ENCODE assay signal across 8 cellular contexts in the genomic region with DNA sequence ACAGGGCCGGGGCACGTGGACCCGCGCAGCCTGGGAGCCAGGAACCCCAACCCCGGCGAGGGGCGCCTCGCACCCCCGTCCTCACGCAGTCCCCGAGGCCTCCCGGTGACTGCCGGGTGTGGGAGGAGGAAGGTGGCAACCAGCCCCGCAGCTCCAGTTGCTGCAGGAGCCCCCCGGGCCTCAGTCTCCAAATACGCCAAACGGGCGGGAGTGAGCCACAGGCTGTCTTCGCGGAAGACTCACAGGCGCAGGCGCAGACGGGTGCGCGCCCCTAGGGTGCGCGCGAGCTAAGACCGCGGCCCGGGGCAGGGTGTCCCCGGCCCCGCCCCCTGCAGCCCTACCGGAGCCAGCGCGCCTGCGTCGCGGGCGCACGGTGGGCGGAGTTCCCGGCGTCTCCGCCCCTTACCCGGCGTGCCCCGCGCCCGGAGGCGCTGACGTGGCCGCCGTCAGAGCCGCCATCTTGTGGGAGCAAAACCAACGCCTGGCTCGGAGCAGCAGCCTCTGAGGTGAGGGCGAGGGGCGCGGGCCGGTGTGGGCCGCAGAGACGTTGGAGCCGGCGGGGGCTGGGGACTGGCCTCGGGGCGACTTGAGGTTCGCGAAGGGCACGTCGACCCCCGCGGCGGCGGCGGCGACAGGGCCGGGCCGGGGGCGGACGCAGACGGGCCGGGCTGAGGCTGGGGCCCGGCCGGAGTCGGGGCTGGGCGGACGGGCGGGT. TPM values are rescaled to one million over a fixed set of nuclear protein-coding genes. Genes with fewer than 3 reads are reported as not detected.
DNase-seq lines count a peak whose midpoint lies in the region; ATAC-seq and TF ChIP-seq lines count a peak whose summit lies in the region.

A gene (plus strand): TSS at position 449 of the 715 bp plus-strand sequence. CDS start 14,407 bp downstream, outside the sequence.

- peaks cover 37% of the 10 kb centered on the region for H3K4me1 Mint-ChIP-seq in activated naive CD8-positive, alpha-beta T cell treated with anti-CD3 and anti-CD28 coated beads, Interleukin-2, amount 10 ng/mL, durations not matched to agents 7 days and 5 days

- no peak for TF ChIP-seq CTCF in GM12865 (IDR thresholded peaks at IDR 0.05; ENCODE audit: insufficient read depth, low read depth, low read length, missing control alignments)
- no peak for TF ChIP-seq CTCF in SU-DHL-6 (IDR thresholded peaks at IDR 0.05; ENCODE audit: insufficient read depth, low read length, poor library complexity, severe bottlenecking)
- TF ChIP-seq CTCF in parathyroid adenoma (IDR thresholded peaks at IDR 0.05) = no peak
- TF ChIP-seq CTCF in tibial artery (IDR thresholded peaks at IDR 0.05) = peak in 1 of 2 experiments; percentile 27

- H3K27ac ChIP-seq in SU-DHL-6 (ENCODE audit: low read depth, low read length) = peak within 1 kb of the TSS; percentile 68
- H3K27ac ChIP-seq in parathyroid adenoma = peak within 1 kb of the TSS; percentile 91
- peak within 1 kb of the TSS; percentile 95 to 100 for H3K27ac ChIP-seq in tibial artery

- H3K27me3 Mint-ChIP-seq in activated naive CD8-positive, alpha-beta T cell treated with anti-CD3 and anti-CD28 coated beads, Interleukin-2, amount 10 ng/mL, durations not matched to agents 7 days and 5 days = no peaks in the 10 kb centered on the region

- H3K79me2 ChIP-seq in SU-DHL-6 (ENCODE audit: insufficient read depth, low read length) (peaks cover 71% of the 10 kb centered on the region), parathyroid adenoma (peaks cover 35% of the 10 kb centered on the region)

- no peaks in the 10 kb centered on the region for H3K9me2 ChIP-seq in SU-DHL-6 (replicated peaks; ENCODE audit: insufficient read depth, low read length)

- POLR2A ChIA-PET in activated naive CD8-positive, alpha-beta T cell treated with anti-CD3 and anti-CD28 coated beads, Interleukin-2, amount 10 ng/mL, durations not matched to agents 7 days and 5 days (lab: Charles Lee) = interaction anchor here (0.9 to 2.3 kb wide), 24 partner anchors 9 to 405 kb away, joined by 3 to 12 read pairs (median 5); a partner anchor contains a TSS

- peak within 1 kb of the TSS; percentile 95 for H3K4me3 Mint-ChIP-seq in activated naive CD8-positive, alpha-beta T cell treated with anti-CD3 and anti-CD28 coated beads, Interleukin-2, amount 10 ng/mL, durations not matched to agents 7 days and 5 days

- H3K27ac Mint-ChIP-seq in activated naive CD8-positive, alpha-beta T cell treated with anti-CD3 and anti-CD28 coated beads, Interleukin-2, amount 10 ng/mL, durations not matched to agents 7 days and 5 days = peak within 1 kb of the TSS; percentile 96

- H3K36me3 ChIP-seq in SU-DHL-6 (ENCODE audit: low read length) (no peaks in the 10 kb centered on the region), parathyroid adenoma (ENCODE audit: control insufficient read depth, insufficient read depth, low read length) (no peaks in the 10 kb centered on the region), tibial artery (peaks cover 0 to 3% (median 0%) of the 10 kb centered on the region in 3 donors)

- intact Hi-C loops in Right ventricle myocardium inferior (cut with DNase I) = loop anchor here (2.0 to 10.0 kb wide), 2 partner anchors 26 to 318 kb away; a partner anchor contains a TSS
- intact Hi-C loops in tibial artery (cut with DNase I; ENCODE audit: low total_unique reads) = loop anchor here (5.0 to 10.0 kb wide), 4 partner anchors 318 to 1422 kb away; a partner anchor contains a TSS

- no peaks in the 10 kb centered on the region for H3K9me3 Mint-ChIP-seq in activated naive CD8-positive, alpha-beta T cell treated with anti-CD3 and anti-CD28 coated beads, Interleukin-2, amount 10 ng/mL, durations not matched to agents 7 days and 5 days

- peaks cover 31% of the 10 kb centered on the region for H4K20me1 ChIP-seq in SU-DHL-6 (ENCODE audit: low read depth, low read length)

- peak; percentile 96 for DNase-seq in GM12865 (ENCODE audit: low read depth)
- peak; percentile 90 to 94 (median 94) for DNase-seq in NCI-H1417 (lab: John Stamatoyannopoulos, UW)
- DNase-seq in activated naive CD8-positive, alpha-beta T cell treated with anti-CD3 and anti-CD28 coated beads, Interleukin-2, amount 10 ng/mL, durations not matched to agents 7 days and 5 days = peak; percentile 100
- DNase-seq in Right ventricle myocardium inferior (ENCODE audit: missing footprints) = peak; percentile 97
- peak; percentile 86 to 94 for DNase-seq in tibial artery

- H3K4me2 ChIP-seq in SU-DHL-6 (ENCODE audit: low read depth, low read length, poor library complexity, severe bottlenecking) (peak within 1 kb of the TSS; percentile 77), parathyroid adenoma (ENCODE audit: low read length) (peak within 1 kb of the TSS; percentile 95)

- H3K27me3 ChIP-seq in SU-DHL-6 (ENCODE audit: low read length) (no peaks in the 10 kb centered on the region), parathyroid adenoma (ENCODE audit: control insufficient read depth, insufficient read depth, low read length) (no peaks in the 10 kb centered on the region), tibial artery (no peaks in the 10 kb centered on the region)

- peaks cover 18% of the 10 kb centered on the region for H3K36me3 Mint-ChIP-seq in activated naive CD8-positive, alpha-beta T cell treated with anti-CD3 and anti-CD28 coated beads, Interleukin-2, amount 10 ng/mL, durations not matched to agents 7 days and 5 days

- H3K9me3 ChIP-seq in SU-DHL-6 (ENCODE audit: insufficient read depth, low read length) (no peaks in the 10 kb centered on the region), parathyroid adenoma (ENCODE audit: control insufficient read depth, low read length) (no peaks in the 10 kb centered on the region), tibial artery (no peaks in the 10 kb centered on the region)

- H3K4me1 ChIP-seq in parathyroid adenoma (peaks cover 18% of the 10 kb centered on the region), tibial artery (peaks cover 0 to 53% (median 44%) of the 10 kb centered on the region in 4 donors)

- H3K9ac ChIP-seq in SU-DHL-6 (ENCODE audit: low read length) (peak within 1 kb of the TSS; percentile 98), parathyroid adenoma (peak within 1 kb of the TSS; percentile 68)

- H2AFZ ChIP-seq in SU-DHL-6 (ENCODE audit: low read depth, low read length, severe bottlenecking) = peak within 1 kb of the TSS; percentile 75
- peak within 1 kb of the TSS; percentile 84 for H2AFZ ChIP-seq in parathyroid adenoma

- ATAC-seq in HG02759 (IDR thresholded peaks at IDR 0.05; ENCODE audit: unreplicated experiment) (peak; percentile 84), Right ventricle myocardium inferior (peak; percentile 97)
- ATAC-seq in activated naive CD8-positive, alpha-beta T cell treated with anti-CD3 and anti-CD28 coated beads, Interleukin-2, amount 10 ng/mL, durations not matched to agents 7 days and 5 days (ENCODE audit: low read depth) = peak; percentile 90

- H3K4me3 ChIP-seq in GM12865 (ENCODE audit: low read depth, low read length) (peak within 1 kb of the TSS; percentile 91), SU-DHL-6 (ENCODE audit: insufficient read depth, low read length, poor library complexity, severe bottlenecking) (peak within 1 kb of the TSS; percentile 93), parathyroid adenoma (ENCODE audit: low read depth, low read length) (peak within 1 kb of the TSS; percentile 95), tibial artery (peak within 1 kb of the TSS; percentile 87 to 93)

- H3F3A ChIP-seq in SU-DHL-6 (ENCODE audit: insufficient read depth) = no peaks in the 10 kb centered on the region

RNA-seq across cellular contexts. Expression of the gene that starts here (rescaled TPM):
- 100 to 1,000 TPM; 266 to 284 TPM for total RNA-seq in activated naive CD8-positive, alpha-beta T cell treated with anti-CD3 and anti-CD28 coated beads, Interleukin-2, amount 10 ng/mL, durations not matched to agents 7 days and 5 days
- total RNA-seq in Right ventricle myocardium inferior = 281 TPM

Comparison
In these comparisons a context has a peak if more than half of its experiments do, and no peak if none do; other contexts are left out.
1. Peak in every context shown above with its lines: DNase-seq, ATAC-seq, H3K4me3 ChIP-seq and H3K27ac ChIP-seq.